ENCODE assay signal across 25 cellular contexts in genomic region chr21:14632359-14632758, GRCh38.
"Had no signal": no experiment of that assay in that cellular context is flagged by ENCODE, and none has a peak within 500 bp of the region (broad histone marks: within the 10 kb centered on the region; RNA-seq: fewer than 3 reads in every experiment).

No MANE protein-coding gene starts in this region.

- H3K36me3 Mint-ChIP-seq: mesothelial cell of epicardium; naive B cell; naive thymus-derived CD8-positive, alpha-beta T cell had no signal

- DNase-seq: dermis blood vessel endothelial cell; dorsolateral prefrontal cortex; effector CD4-positive, alpha-beta T cell; effector memory CD4-positive, alpha-beta T cell; erythroblast; esophagus squamous epithelium; foreskin fibroblast; foreskin melanocyte; gastrocnemius medialis; glutamatergic neuron; head of caudate nucleus; heart right ventricle; hippocampal formation; left cardiac atrium; left lung; left ventricle myocardium superior; lower lobe of right lung; mesenchymal stem cell; mucosa of descending colon; naive B cell; naive thymus-derived CD8-positive, alpha-beta T cell had no signal

- H3K27me3 Mint-ChIP-seq: naive thymus-derived CD8-positive, alpha-beta T cell had no signal

- H3K27ac Mint-ChIP-seq: mesothelial cell of epicardium; naive B cell; naive thymus-derived CD8-positive, alpha-beta T cell had no signal

- H3K9me3 Mint-ChIP-seq: mesothelial cell of epicardium had no signal

- H3K4me3 Mint-ChIP-seq: mesothelial cell of epicardium; naive thymus-derived CD8-positive, alpha-beta T cell had no signal

- H3K4me1 Mint-ChIP-seq: mesothelial cell of epicardium had no signal

- FAIRE-seq: islet of Langerhans, keratinocyte had no signal

- ATAC-seq: esophagus mucosa; gastrocnemius medialis; heart right ventricle; left cardiac atrium; left lung; left ventricle myocardium superior; lower lobe of right lung; mucosa of descending colon; naive thymus-derived CD8-positive, alpha-beta T cell had no signal
